8 cellular contexts compared by ENCODE assay signal in the genomic region with DNA sequence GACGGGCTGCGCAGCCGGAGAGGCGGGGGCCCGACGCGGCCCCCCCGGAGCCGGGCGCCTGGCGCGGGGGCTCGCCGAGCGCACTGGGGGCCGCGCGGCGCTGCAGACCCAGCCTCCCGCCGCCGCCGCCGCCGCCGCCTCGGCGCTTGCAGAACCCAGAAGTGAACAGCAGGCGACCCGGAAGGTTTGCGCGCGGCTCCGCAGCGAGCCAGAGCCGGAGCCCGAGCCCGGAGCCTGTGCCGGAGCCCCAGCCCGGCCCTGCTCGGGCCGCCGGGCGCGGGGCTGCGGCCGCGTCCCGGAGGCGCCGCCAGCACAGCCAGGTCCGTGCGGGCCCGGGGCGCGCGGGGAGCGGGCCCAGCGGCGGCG. TPM values are rescaled to one million over a fixed set of nuclear protein-coding genes. Genes with fewer than 3 reads are reported as not detected.
DNase-seq lines count a peak whose midpoint lies in the region; TF ChIP-seq lines count a peak whose summit lies in the region.

A gene with protein sequence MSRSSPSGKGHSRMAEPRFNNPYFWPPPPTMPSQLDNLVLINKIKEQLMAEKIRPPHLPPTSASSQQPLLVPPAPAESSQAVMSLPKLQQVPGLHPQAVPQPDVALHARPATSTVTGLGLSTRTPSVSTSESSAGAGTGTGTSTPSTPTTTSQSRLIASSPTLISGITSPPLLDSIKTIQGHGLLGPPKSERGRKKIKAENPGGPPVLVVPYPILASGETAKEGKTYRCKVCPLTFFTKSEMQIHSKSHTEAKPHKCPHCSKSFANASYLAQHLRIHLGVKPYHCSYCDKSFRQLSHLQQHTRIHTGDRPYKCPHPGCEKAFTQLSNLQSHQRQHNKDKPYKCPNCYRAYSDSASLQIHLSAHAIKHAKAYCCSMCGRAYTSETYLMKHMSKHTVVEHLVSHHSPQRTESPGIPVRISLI (plus strand): TSS at position 158 of the 366 bp plus-strand sequence. CDS start 14,083 bp downstream, outside the sequence.

- peak within 1 kb of the TSS; percentile 85 for H3K4me2 ChIP-seq in trophoblast cell (ENCODE audit: low read length)

- peak within 1 kb of the TSS; percentile 69 for H4K12ac ChIP-seq in trophoblast cell (ENCODE audit: low read depth, low read length)

- TF ChIP-seq EP300 in transverse colon (IDR thresholded peaks at IDR 0.05; ENCODE audit: low read depth) = no peak

- no peak for TF ChIP-seq CTCF in transverse colon (IDR thresholded peaks at IDR 0.05)

- H4K8ac ChIP-seq in trophoblast cell (ENCODE audit: low read depth, low read length) = peak within 1 kb of the TSS; percentile 88

- H3K4me3 ChIP-seq in trophoblast cell (ENCODE audit: low read depth, low read length) = peak within 1 kb of the TSS; percentile 78
- H3K4me3 ChIP-seq in transverse colon = peak within 1 kb of the TSS; percentile 52 to 77 (median 65)

- peak within 1 kb of the TSS; percentile 72 for H2AFZ ChIP-seq in trophoblast cell (ENCODE audit: insufficient read depth, low read length, poor library complexity)

- in situ Hi-C loops in transverse colon (cut with MboI; ENCODE audit: low pct_ligation_motif_present in 1 of 4, low pct_unique_long_range_greater_than_20kb in 1 of 4, low sequenced_read_pairs in 3 of 4) = no loop called here

- peaks cover 2% of the 10 kb centered on the region for H3K36me3 Mint-ChIP-seq in IgD-negative memory B cell
- H3K36me3 Mint-ChIP-seq in T-helper 1 cell treated with Interleukin-12 subunit alpha and Interleukin-12 subunit beta and Interleukin-4 antibody, amounts not matched to agents 30 μg/mL and 1 μg/mL, for 36 hours (ENCODE audit: low read depth) = peaks cover 7% of the 10 kb centered on the region

- no peak for TF ChIP-seq POLR2A in transverse colon (IDR thresholded peaks at IDR 0.05)

- H3K4ac ChIP-seq in trophoblast cell (ENCODE audit: low read depth, low read length) = peak within 1 kb of the TSS; percentile 85

- H3K27me3 Mint-ChIP-seq in IgD-negative memory B cell = no peaks in the 10 kb centered on the region
- H3K27me3 Mint-ChIP-seq in T-helper 1 cell treated with Interleukin-12 subunit alpha and Interleukin-12 subunit beta and Interleukin-4 antibody, amounts not matched to agents 30 μg/mL and 1 μg/mL, for 36 hours (ENCODE audit: low read depth) = peaks cover 10% of the 10 kb centered on the region

- peaks cover 25% of the 10 kb centered on the region for H3K79me1 ChIP-seq in trophoblast cell (ENCODE audit: low read length)

- peak within 1 kb of the TSS; percentile 24 for H2AK5ac ChIP-seq in trophoblast cell (ENCODE audit: low read length)

- 0% methylated on average over 33 to 61 of the region's 61 CpGs for WGBS in adipose tissue, 3 donors
- WGBS in trophoblast cell (ENCODE audit: extremely low coverage, insufficient coverage, insufficient read length) = no CpG with 5 or more reads among the region's 61 CpGs
- 2% methylated on average over 10 of the region's 61 CpGs; no CpG with 5 or more reads in 1 of the 2 donors for WGBS in transverse colon (ENCODE audit: low coverage in 1 of 2), 2 donors

- H3K27me3 ChIP-seq in trophoblast cell (ENCODE audit: insufficient read depth, low read length) (no peaks in the 10 kb centered on the region), transverse colon (no peaks in the 10 kb centered on the region)

- peaks cover 0 to 2% (median 0%) of the 10 kb centered on the region in 3 donors for H3K9me3 Mint-ChIP-seq in IgD-negative memory B cell
- no peaks in the 10 kb centered on the region for H3K9me3 Mint-ChIP-seq in T-helper 1 cell treated with Interleukin-12 subunit alpha and Interleukin-12 subunit beta and Interleukin-4 antibody, amounts not matched to agents 30 μg/mL and 1 μg/mL, for 36 hours

- H2BK5ac ChIP-seq in trophoblast cell (ENCODE audit: low read depth, low read length, poor library complexity) = peak within 1 kb of the TSS; percentile 86

- H3K14ac ChIP-seq in trophoblast cell (ENCODE audit: low read length) = peak within 1 kb of the TSS; percentile 87

- no peak within 1 kb of the TSS for H3K27ac ChIP-seq in adipose tissue (ENCODE audit: low read depth, low read length)
- H3K27ac ChIP-seq in trophoblast cell (ENCODE audit: low read depth, low read length) = peak within 1 kb of the TSS; percentile 88
- peak within 1 kb of the TSS; percentile 91 to 96 (median 95) for H3K27ac ChIP-seq in transverse colon

- H3K4me3 Mint-ChIP-seq in IgD-negative memory B cell = peak within 1 kb of the TSS; percentile 97 to 100 (median 98)
- peak within 1 kb of the TSS; percentile 96 for H3K4me3 Mint-ChIP-seq in T-helper 1 cell treated with Interleukin-12 subunit alpha and Interleukin-12 subunit beta and Interleukin-4 antibody, amounts not matched to agents 30 μg/mL and 1 μg/mL, for 36 hours

- no peak within 1 kb of the TSS for H3K23ac ChIP-seq in trophoblast cell (ENCODE audit: low read length)

- H3K9ac ChIP-seq in trophoblast cell (ENCODE audit: low read length) = peak within 1 kb of the TSS; percentile 88

- peak; percentile 56 for DNase-seq in SIG-M5 treated with dmso at 0.1 percent for 504 hours (lab: John Stamatoyannopoulos, UW; ENCODE audit: unreplicated experiment)
- no peak for DNase-seq in SIG-M5 (lab: John Stamatoyannopoulos, UW)
- no peak for DNase-seq in cardiac septum (ENCODE audit: low spot score)
- peak; percentile 59 to 72 for DNase-seq in trophoblast cell
- peak; percentile 67 for DNase-seq in transverse colon

- peaks cover 17 to 20% of the 10 kb centered on the region in 2 experiments for H3K4me1 ChIP-seq in trophoblast cell (ENCODE audit: control insufficient read depth in 1 of 2, insufficient read depth in 2 of 2, low read length in 2 of 2)
- H3K4me1 ChIP-seq in transverse colon = peaks cover 13 to 39% (median 28%) of the 10 kb centered on the region in 4 donors

- peak within 1 kb of the TSS; percentile 97 to 98 (median 97) for H3K27ac Mint-ChIP-seq in IgD-negative memory B cell
- H3K27ac Mint-ChIP-seq in T-helper 1 cell treated with Interleukin-12 subunit alpha and Interleukin-12 subunit beta and Interleukin-4 antibody, amounts not matched to agents 30 μg/mL and 1 μg/mL, for 36 hours = peak within 1 kb of the TSS; percentile 96

- H3K9me3 ChIP-seq in trophoblast cell (ENCODE audit: insufficient read depth, low read depth, low read length) (peaks cover 1% of the 10 kb centered on the region), transverse colon (no peaks in the 10 kb centered on the region)

- H4K91ac ChIP-seq in trophoblast cell (ENCODE audit: low read depth, low read length) = peak within 1 kb of the TSS; percentile 94

- H3K36me3 ChIP-seq in trophoblast cell (ENCODE audit: control insufficient read depth in 1 of 2, insufficient read depth in 2 of 2, low read length in 2 of 2) (no peaks in the 10 kb centered on the region), transverse colon (no peaks in the 10 kb centered on the region)

- peak within 1 kb of the TSS; percentile 34 for H2BK12ac ChIP-seq in trophoblast cell (ENCODE audit: low read length)

- peaks cover 4 to 26% (median 19%) of the 10 kb centered on the region in 3 donors for H3K4me1 Mint-ChIP-seq in IgD-negative memory B cell
- H3K4me1 Mint-ChIP-seq in T-helper 1 cell treated with Interleukin-12 subunit alpha and Interleukin-12 subunit beta and Interleukin-4 antibody, amounts not matched to agents 30 μg/mL and 1 μg/mL, for 36 hours (ENCODE audit: low read depth) = peaks cover 21% of the 10 kb centered on the region

- peak within 1 kb of the TSS; percentile 85 for H2BK120ac ChIP-seq in trophoblast cell (ENCODE audit: insufficient read depth, low read length, poor library complexity)

- intact Hi-C loops in cardiac septum (cut with DNase I) = loop anchor here (5.0 kb wide), 2 partner anchors 41 to 129 kb away; no protein-coding TSS in a partner anchor
- intact Hi-C loops in transverse colon (cut with DNase I; ENCODE audit: low total_unique reads) = no loop called here

- peaks cover 19% of the 10 kb centered on the region for H3K79me2 ChIP-seq in trophoblast cell (ENCODE audit: control insufficient read depth, insufficient read depth, low read length, poor library complexity)

- peak within 1 kb of the TSS; percentile 87 for H3K18ac ChIP-seq in trophoblast cell (ENCODE audit: low read length)

RNA-seq across cellular contexts. Expression of the gene that starts here (rescaled TPM):
- polyA plus RNA-seq in IgD-negative memory B cell = 20.4 TPM
- polyA plus RNA-seq in adipose tissue = 10 to 100 TPM in 2 of 3 donors, 1 to 10 TPM in 1; 7.8 to 17.8 (median 14.4) TPM
- total RNA-seq in cardiac septum = 30.3 TPM
- 31.7 and 34.3 TPM in 2 replicates for polyA plus RNA-seq in trophoblast cell (2013)
- total RNA-seq in transverse colon = 100 to 1,000 TPM in 1 of 4 donors, 10 to 100 TPM in 1, 1 to 10 TPM in 2; 7.9 to 121 (median 12.1) TPM

Comparison
In these comparisons a context has a peak if more than half of its experiments do, and no peak if none do; other contexts are left out.
1. DNase-seq: peak in SIG-M5 treated with dmso at 0.1 percent for 504 hours (single experiment), trophoblast cell (2 of 2) and transverse colon (single experiment); none in SIG-M5 (single experiment) and cardiac septum (single experiment).